Comparison of ENCODE assay signal across 14 cellular contexts in the genomic region with DNA sequence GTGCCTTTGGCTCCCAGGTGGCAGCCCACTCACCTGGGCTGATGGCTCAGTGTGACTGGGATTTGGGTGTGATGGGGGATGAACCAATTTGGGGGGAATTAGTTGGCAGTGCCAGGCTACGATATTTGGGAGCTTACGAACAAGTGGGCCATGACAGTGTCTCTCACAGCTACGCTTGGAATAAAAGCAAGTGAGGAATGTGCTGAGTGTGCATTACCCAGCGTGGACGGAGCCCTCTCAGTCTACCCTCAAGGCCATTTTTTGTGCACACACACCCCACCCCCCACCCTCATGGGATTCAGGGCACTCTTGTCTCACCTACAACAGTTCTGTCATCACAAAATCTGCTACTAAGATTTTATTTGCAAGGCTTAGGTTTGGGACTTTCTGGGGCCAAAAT.
"Had no signal": no experiment of that assay in that cellular context is flagged by ENCODE, and none has a peak within 500 bp of the region (broad histone marks: within the 10 kb centered on the region; RNA-seq: fewer than 3 reads in every experiment).

No MANE protein-coding gene starts in this region.

- H3K4me1 Mint-ChIP-seq: activated naive CD4-positive, alpha-beta T cell treated with anti-CD3 and anti-CD28 coated beads, Interleukin-2, amount 10 ng/mL, durations not matched to agents 7 days and 5 days; activated T-helper 17 cell treated with anti-CD3 and anti-CD28 coated beads, Interleukin-2, amount 50 U/mL, for 72 hours had no signal

- H3K27ac ChIP-seq: lower lobe of right lung, stomach, thoracic aorta had no signal

- H3K4me3 Mint-ChIP-seq: activated naive CD4-positive, alpha-beta T cell treated with anti-CD3 and anti-CD28 coated beads, Interleukin-2, amount 10 ng/mL, durations not matched to agents 7 days and 5 days; activated T-helper 17 cell treated with anti-CD3 and anti-CD28 coated beads, Interleukin-2, amount 50 U/mL, for 72 hours; effector memory CD8-positive, alpha-beta T cell; immature natural killer cell; natural killer cell treated with Interleukin-12 subunit alpha and Interleukin-12 subunit beta and Interleukin-15 and Interleukin-18, amount 100 ng/mL, for 72 hours; T-helper 1 cell treated with Interleukin-12 subunit alpha and Interleukin-12 subunit beta and Interleukin-4 antibody, amounts not matched to agents 30 μg/mL and 1 μg/mL, for 36 hours had no signal

- ATAC-seq: activated T-helper 17 cell treated with anti-CD3 and anti-CD28 coated beads, Interleukin-2, amount 50 U/mL, for 72 hours; effector memory CD8-positive, alpha-beta T cell; natural killer cell treated with Interleukin-12 subunit alpha and Interleukin-12 subunit beta and Interleukin-15 and Interleukin-18, amount 100 ng/mL, for 72 hours had no signal

- H3K27ac Mint-ChIP-seq: activated naive CD4-positive, alpha-beta T cell treated with anti-CD3 and anti-CD28 coated beads, Interleukin-2, amount 10 ng/mL, durations not matched to agents 7 days and 5 days; activated T-helper 17 cell treated with anti-CD3 and anti-CD28 coated beads, Interleukin-2, amount 50 U/mL, for 72 hours; effector memory CD8-positive, alpha-beta T cell; immature natural killer cell; natural killer cell treated with Interleukin-12 subunit alpha and Interleukin-12 subunit beta and Interleukin-15 and Interleukin-18, amount 100 ng/mL, for 72 hours; T-helper 1 cell treated with Interleukin-12 subunit alpha and Interleukin-12 subunit beta and Interleukin-4 antibody, amounts not matched to agents 30 μg/mL and 1 μg/mL, for 36 hours had no signal

- H3K9me3 ChIP-seq: lower lobe of right lung, stomach, thoracic aorta had no signal

- H3K36me3 Mint-ChIP-seq: activated naive CD4-positive, alpha-beta T cell treated with anti-CD3 and anti-CD28 coated beads, Interleukin-2, amount 10 ng/mL, durations not matched to agents 7 days and 5 days; immature natural killer cell; natural killer cell treated with Interleukin-12 subunit alpha and Interleukin-12 subunit beta and Interleukin-15 and Interleukin-18, amount 100 ng/mL, for 72 hours had no signal

- H3K27me3 ChIP-seq: stomach had no signal

- H3K4me1 ChIP-seq: stomach had no signal

- H3K9me3 Mint-ChIP-seq: activated naive CD4-positive, alpha-beta T cell treated with anti-CD3 and anti-CD28 coated beads, Interleukin-2, amount 10 ng/mL, durations not matched to agents 7 days and 5 days; T-helper 1 cell treated with Interleukin-12 subunit alpha and Interleukin-12 subunit beta and Interleukin-4 antibody, amounts not matched to agents 30 μg/mL and 1 μg/mL, for 36 hours had no signal

- H3K36me3 ChIP-seq: lower lobe of right lung, stomach, thoracic aorta had no signal

- H3K27me3 Mint-ChIP-seq: activated naive CD4-positive, alpha-beta T cell treated with anti-CD3 and anti-CD28 coated beads, Interleukin-2, amount 10 ng/mL, durations not matched to agents 7 days and 5 days; activated T-helper 17 cell treated with anti-CD3 and anti-CD28 coated beads, Interleukin-2, amount 50 U/mL, for 72 hours; effector memory CD8-positive, alpha-beta T cell; natural killer cell treated with Interleukin-12 subunit alpha and Interleukin-12 subunit beta and Interleukin-15 and Interleukin-18, amount 100 ng/mL, for 72 hours had no signal

- H3K4me3 ChIP-seq: lower lobe of right lung, stomach, thoracic aorta had no signal

- DNase-seq: activated CD4-positive, alpha-beta T cell treated with anti-CD3 and anti-CD28 coated beads for 4 hours; activated naive CD4-positive, alpha-beta T cell treated with anti-CD3 and anti-CD28 coated beads, Interleukin-2, amount 10 ng/mL, durations not matched to agents 7 days and 5 days; effector memory CD8-positive, alpha-beta T cell; hypothalamus; immature natural killer cell; lower lobe of right lung; retina; stimulated activated CD4-positive, alpha-beta T cell treated with anti-CD3 and anti-CD28 coated beads, Interleukin-15, amount 100 ng/mL, for 24 hours; stimulated activated CD4-positive, alpha-beta T cell treated with anti-CD3 and anti-CD28 coated beads, Interleukin-4, amount 100 ng/mL, for 24 hours; stomach had no signal
